ENCODE assay signal across 23 cellular contexts in the genomic region with DNA sequence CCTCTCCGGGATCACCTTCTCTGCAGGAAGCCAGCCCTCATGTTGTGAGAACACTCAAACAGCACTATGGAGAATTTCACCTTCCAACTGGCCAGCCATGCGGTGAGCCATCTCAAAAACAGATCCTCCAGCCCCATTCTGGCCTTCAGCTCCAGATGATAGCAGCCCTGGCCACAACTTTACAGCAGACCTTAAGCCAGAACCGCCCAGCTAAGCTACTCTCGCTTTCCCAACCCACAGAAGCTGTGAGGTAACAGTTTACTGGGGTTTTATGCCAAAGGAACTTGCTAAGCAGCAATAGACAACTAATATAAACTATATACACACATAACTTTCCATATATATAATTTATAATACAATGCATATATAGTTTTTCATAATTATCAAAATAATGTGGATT.
"Had no signal": no experiment of that assay in that cellular context is flagged by ENCODE, and none has a peak within 500 bp of the region (broad histone marks: within the 10 kb centered on the region; RNA-seq: fewer than 3 reads in every experiment).

No MANE protein-coding gene starts in this region.

- H3K4me3 ChIP-seq: colonic mucosa, esophagus squamous epithelium, heart left ventricle, left ventricle myocardium inferior, lower lobe of right lung, sigmoid colon, skin epidermis, thoracic aorta, transverse colon had no signal

- H3K4me1 Mint-ChIP-seq: mesothelial cell of epicardium; stimulated activated naive B cell treated with anti-CD40 and anti-IgM and Interleukin-4, amounts not matched to agents 10 μg/mL and 1 μg/mL and 100 μg/mL, for 72 hours; stimulated activated naive CD8-positive, alpha-beta T cell treated with anti-CD3 and anti-CD28 coated beads, Interleukin-15, amount 100 ng/mL, for 72 hours had no signal

- H3K9me3 ChIP-seq: colonic mucosa, esophagus squamous epithelium, heart left ventricle, left ventricle myocardium inferior, lower lobe of right lung, sigmoid colon, thoracic aorta, transverse colon had no signal

- H3K36me3 ChIP-seq: colonic mucosa, esophagus squamous epithelium, heart left ventricle, left ventricle myocardium inferior, lower lobe of right lung, sigmoid colon, thoracic aorta, transverse colon had no signal

- H3K27me3 Mint-ChIP-seq: stimulated activated naive CD8-positive, alpha-beta T cell treated with anti-CD3 and anti-CD28 coated beads, Interleukin-15, amount 100 ng/mL, for 72 hours had no signal

- H3K27ac Mint-ChIP-seq: memory B cell; mesothelial cell of epicardium; natural killer cell; stimulated activated naive B cell treated with anti-CD40 and anti-IgM and Interleukin-4, amounts not matched to agents 10 μg/mL and 1 μg/mL and 100 μg/mL, for 72 hours; stimulated activated naive CD8-positive, alpha-beta T cell treated with anti-CD3 and anti-CD28 coated beads, Interleukin-15, amount 100 ng/mL, for 72 hours had no signal

- H3K9me3 Mint-ChIP-seq: memory B cell; mesothelial cell of epicardium; natural killer cell; neural crest cell; stimulated activated naive B cell treated with anti-CD40 and anti-IgM and Interleukin-4, amounts not matched to agents 10 μg/mL and 1 μg/mL and 100 μg/mL, for 72 hours; stimulated activated naive CD8-positive, alpha-beta T cell treated with anti-CD3 and anti-CD28 coated beads, Interleukin-15, amount 100 ng/mL, for 72 hours had no signal

- ATAC-seq: foreskin keratinocyte; heart left ventricle; lower lobe of right lung; natural killer cell; stimulated activated naive B cell treated with anti-CD40 and anti-IgM and Interleukin-4, amounts not matched to agents 10 μg/mL and 1 μg/mL and 100 μg/mL, for 72 hours; stimulated activated naive CD8-positive, alpha-beta T cell treated with anti-CD3 and anti-CD28 coated beads, Interleukin-15, amount 100 ng/mL, for 72 hours had no signal

- H3K27me3 ChIP-seq: colonic mucosa, esophagus squamous epithelium, foreskin keratinocyte, heart left ventricle, sigmoid colon, transverse colon had no signal

- H3K4me3 Mint-ChIP-seq: memory B cell; mesothelial cell of epicardium; natural killer cell; neural crest cell; stimulated activated naive B cell treated with anti-CD40 and anti-IgM and Interleukin-4, amounts not matched to agents 10 μg/mL and 1 μg/mL and 100 μg/mL, for 72 hours; stimulated activated naive CD8-positive, alpha-beta T cell treated with anti-CD3 and anti-CD28 coated beads, Interleukin-15, amount 100 ng/mL, for 72 hours had no signal

- H3K27ac ChIP-seq: colonic mucosa, esophagus squamous epithelium, foreskin keratinocyte, heart left ventricle, left ventricle myocardium inferior, lower lobe of right lung, sigmoid colon, skin epidermis, thoracic aorta, transverse colon had no signal

- H3K4me1 ChIP-seq: colonic mucosa, lower lobe of right lung, transverse colon had no signal

- DNase-seq: cerebellar nuclear complex; colonic mucosa; dermis blood vessel endothelial cell; esophagus squamous epithelium; foreskin keratinocyte; heart left ventricle; hippocampal formation; left ventricle myocardium inferior; lower lobe of right lung; natural killer cell; posterior cingulate gyrus; sigmoid colon; stimulated activated CD4-positive, alpha-beta T cell treated with anti-CD3 and anti-CD28 coated beads, Interleukin-2, amount 100 ng/mL, for 24 hours; stimulated activated CD4-positive, alpha-beta T cell treated with anti-CD3 and anti-CD28 coated beads, Interleukin-4, amount 100 ng/mL, for 4 hours; stimulated activated naive B cell treated with anti-CD40 and anti-IgM and Interleukin-4, amounts not matched to agents 10 μg/mL and 1 μg/mL and 100 μg/mL, for 72 hours; stimulated activated naive CD8-positive, alpha-beta T cell treated with anti-CD3 and anti-CD28 coated beads, Interleukin-15, amount 100 ng/mL, for 72 hours; transverse colon had no signal

- FAIRE-seq: keratinocyte had no signal

- H3K36me3 Mint-ChIP-seq: mesothelial cell of epicardium; natural killer cell; stimulated activated naive B cell treated with anti-CD40 and anti-IgM and Interleukin-4, amounts not matched to agents 10 μg/mL and 1 μg/mL and 100 μg/mL, for 72 hours had no signal
